In genomic region chr4:14254252-14254651, GRCh38 we compare ENCODE assay signal across 8 cellular contexts.
DNase-seq lines count a peak whose midpoint lies in the region; ATAC-seq and TF ChIP-seq lines count a peak whose summit lies in the region.

No MANE protein-coding gene starts in this region.

- ATAC-seq in GM19324 (IDR thresholded peaks at IDR 0.05; ENCODE audit: low FRiP score, unreplicated experiment) (peak; percentile 72), mucosa of descending colon (no peak), GM18858 (IDR thresholded peaks at IDR 0.05; ENCODE audit: unreplicated experiment) (no peak), gastrocnemius medialis (no peak)

- H3K9me3 ChIP-seq in Caco-2 (no peaks in the 10 kb centered on the region), Karpas-422 (ENCODE audit: low read length) (no peaks in the 10 kb centered on the region), mucosa of descending colon (no peaks in the 10 kb centered on the region), gastrocnemius medialis (no peaks in the 10 kb centered on the region)

- H3K4me2 ChIP-seq in Karpas-422 (ENCODE audit: low read depth, low read length, poor library complexity, severe bottlenecking): no peak overlapping the region

- DNase-seq in Caco-2 (peak; percentile 36 to 52), Karpas-422 (peak; percentile 68), chondrocyte (ENCODE audit: low spot score) (no peak), mucosa of descending colon (peak in 2 of 3 donors; percentile 25 to 45), gastrocnemius medialis (no peak), kidney glomerular epithelial cell (lab: John Stamatoyannopoulos, UW) (no peak)

- H3K27me3 ChIP-seq in Caco-2 (replicated peaks; ENCODE audit: control insufficient read depth, insufficient read depth, low read length) (no peaks in the 10 kb centered on the region), Karpas-422 (ENCODE audit: low read length) (no peaks in the 10 kb centered on the region), gastrocnemius medialis (no peaks in the 10 kb centered on the region)

- in situ Hi-C loops in gastrocnemius medialis (cut with MboI; ENCODE audit: low sequenced_read_pairs in 4 of 4): no loop called here

- no peak overlapping the region for H3K9ac ChIP-seq in Karpas-422 (ENCODE audit: low read length)

- peak; percentile 29 to 64 for TF ChIP-seq CTCF in Caco-2 (IDR thresholded peaks at IDR 0.05; ENCODE audit: insufficient read depth in 1 of 2, low read depth in 1 of 2, low read length in 1 of 2, severe bottlenecking in 1 of 2, unreplicated experiment in 1 of 2)
- peak; percentile 74 for TF ChIP-seq CTCF in chondrocyte (IDR thresholded peaks at IDR 0.05)
- TF ChIP-seq CTCF in mucosa of descending colon (IDR thresholded peaks at IDR 0.05): no peak
- TF ChIP-seq CTCF in gastrocnemius medialis (IDR thresholded peaks at IDR 0.05 in 4 of 5, conservative IDR thresholded peaks at IDR 0.05 in 1 of 5): no peak

- H3K27me3 Mint-ChIP-seq in Caco-2 (ENCODE audit: insufficient read depth, unreplicated experiment): no peaks in the 10 kb centered on the region
- H3K27me3 Mint-ChIP-seq in chondrocyte (ENCODE audit: low read depth): peaks cover 4% of the 10 kb centered on the region

- H3K27ac Mint-ChIP-seq in Caco-2 (ENCODE audit: unreplicated experiment): no peak overlapping the region
- H3K27ac Mint-ChIP-seq in chondrocyte (ENCODE audit: unreplicated experiment): no peak overlapping the region

- no peaks in the 10 kb centered on the region for H3K36me3 Mint-ChIP-seq in Caco-2 (ENCODE audit: insufficient read depth, unreplicated experiment)
- peaks cover 1% of the 10 kb centered on the region for H3K36me3 Mint-ChIP-seq in chondrocyte (ENCODE audit: low read depth)

- BruUV-seq in Caco-2 (replicated peaks; lab: Mats Ljungman, UMichigan): no TSS peak

- H3K4me3 ChIP-seq in Caco-2 (ENCODE audit: low read depth, low read length): no peak overlapping the region
- no peak overlapping the region for H3K4me3 ChIP-seq in Karpas-422 (ENCODE audit: low read length)
- no peak overlapping the region for H3K4me3 ChIP-seq in mucosa of descending colon
- no peak overlapping the region for H3K4me3 ChIP-seq in gastrocnemius medialis

- intact Hi-C loops in Caco-2 (cut with micrococcal nuclease; ENCODE audit: unreplicated experiment) (loop anchor here (1.0 to 5.0 kb wide), 2 partner anchors 122 to 598 kb away; no protein-coding TSS in a partner anchor), mucosa of descending colon (cut with DNase I, micrococcal nuclease) (no loop called here), gastrocnemius medialis (cut with DNase I; ENCODE audit: low total_unique reads) (no loop called here)

- peaks cover 9% of the 10 kb centered on the region for H3K9me3 Mint-ChIP-seq in Caco-2 (ENCODE audit: unreplicated experiment)
- H3K9me3 Mint-ChIP-seq in chondrocyte (ENCODE audit: low read depth): peaks cover 17% of the 10 kb centered on the region

- no peak overlapping the region for H2AFZ ChIP-seq in Karpas-422 (ENCODE audit: low read length)

- no peak for TF ChIP-seq POLR2A in gastrocnemius medialis (IDR thresholded peaks at IDR 0.05)

- no peaks in the 10 kb centered on the region for H3K9me2 ChIP-seq in Karpas-422 (replicated peaks; ENCODE audit: insufficient read depth, low read length)

- H3K4me3 Mint-ChIP-seq in Caco-2 (ENCODE audit: unreplicated experiment): no peak overlapping the region
- no peak overlapping the region for H3K4me3 Mint-ChIP-seq in chondrocyte (ENCODE audit: unreplicated experiment)

- POLR2A ChIA-PET in Caco-2 (lab: Charles Lee): no interaction called here

- H3K36me3 ChIP-seq in Caco-2 (ENCODE audit: control insufficient read depth, insufficient read depth, low read length) (no peaks in the 10 kb centered on the region), Karpas-422 (ENCODE audit: insufficient read depth, low read length) (no peaks in the 10 kb centered on the region), mucosa of descending colon (ENCODE audit: low read depth) (no peaks in the 10 kb centered on the region), gastrocnemius medialis (no peaks in the 10 kb centered on the region)

- no peaks in the 10 kb centered on the region for H3K79me2 ChIP-seq in Karpas-422 (ENCODE audit: low read length)

- no peaks in the 10 kb centered on the region for H4K20me1 ChIP-seq in Karpas-422 (ENCODE audit: insufficient read depth, low read depth, low read length)

- CTCF ChIA-PET in Caco-2 (lab: Charles Lee): no interaction called here

- H3K4me1 Mint-ChIP-seq in Caco-2 (ENCODE audit: low read depth, unreplicated experiment): no peaks in the 10 kb centered on the region
- no peaks in the 10 kb centered on the region for H3K4me1 Mint-ChIP-seq in chondrocyte (ENCODE audit: low read depth)

- H3K27ac ChIP-seq in Karpas-422 (ENCODE audit: low read length) (no peak overlapping the region), gastrocnemius medialis (no peak overlapping the region)

- H3K4me1 ChIP-seq in Caco-2: no peaks in the 10 kb centered on the region
- no peaks in the 10 kb centered on the region for H3K4me1 ChIP-seq in Karpas-422 (ENCODE audit: low read length)
- no peaks in the 10 kb centered on the region for H3K4me1 ChIP-seq in mucosa of descending colon (ENCODE audit: low read depth)
- no peaks in the 10 kb centered on the region for H3K4me1 ChIP-seq in gastrocnemius medialis

Comparison
In these comparisons a context has a peak if more than half of its experiments do, and no peak if none do; other contexts are left out.
1. DNase-seq: peak in Caco-2 (2 of 2), Karpas-422 (single experiment) and mucosa of descending colon (2 of 3); none in chondrocyte (single experiment), gastrocnemius medialis (0 of 2) and kidney glomerular epithelial cell (single experiment).
2. CTCF ChIP-seq: peak in Caco-2 (2 of 2) and chondrocyte (single experiment); none in mucosa of descending colon (single experiment) and gastrocnemius medialis (0 of 5).